29 cellular contexts compared by ENCODE assay signal in genomic region chr4:773214-773613, GRCh38. TPM values are rescaled to one million over a fixed set of nuclear protein-coding genes. Genes with fewer than 3 reads are reported as not detected.
A peak's percentile ranks its signal among the peaks of the same experiment; 100 is the strongest.
DNase-seq lines count a peak whose midpoint lies in the region; ATAC-seq and TF ChIP-seq lines count a peak whose summit lies in the region.
"Had no signal": no experiment of that assay in that cellular context is flagged by ENCODE, and none has a peak within 500 bp of the region (broad histone marks: within the 10 kb centered on the region; RNA-seq: fewer than 3 reads in every experiment).

No MANE protein-coding gene starts in this region.

- no peaks in the 10 kb centered on the region for H3K27me3 ChIP-seq in gastroesophageal sphincter
- no peaks in the 10 kb centered on the region for H3K27me3 ChIP-seq in left lung
- no peaks in the 10 kb centered on the region for H3K27me3 ChIP-seq in tibial nerve
- H3K27me3 ChIP-seq in body of pancreas = no peaks in the 10 kb centered on the region
- H3K27me3 ChIP-seq: foreskin keratinocyte, neutrophil, SJSA1 had no signal

- H3K4me3 Mint-ChIP-seq in stimulated activated naive CD8-positive, alpha-beta T cell treated with anti-CD3 and anti-CD28 coated beads, Interleukin-15, amount 100 ng/mL, for 72 hours = no peak overlapping the region
- H3K4me3 Mint-ChIP-seq: activated CD4-positive, alpha-beta T cell treated with anti-CD3 and anti-CD28 coated beads, Interleukin-2, amount 10 ng/mL, durations not matched to agents 24 days and 14 days; activated CD8-positive, alpha-beta memory T cell treated with anti-CD3 and anti-CD28 coated beads, Interleukin-2, amount 10 ng/mL, durations not matched to agents 7 days and 5 days; activated naive CD4-positive, alpha-beta T cell treated with anti-CD3 and anti-CD28 coated beads, Interleukin-2, amount 50 U/mL, for 24 hours; activated T-helper 1 cell treated with anti-CD3 and anti-CD28 coated beads, Interleukin-12 subunit alpha, Interleukin-12 subunit beta, Interleukin-2, Interleukin-4 antibody, amounts not matched to agents 30 ng/mL and 10 ng/mL and 1 ng/mL, durations not matched to agents 14 hours and 24 hours and 36 hours had no signal

- intact Hi-C loops in left lung (cut with DNase I) (no loop called here), body of pancreas (cut with DNase I) (no loop called here)

- H3K9me3 ChIP-seq in gastroesophageal sphincter = no peaks in the 10 kb centered on the region
- no peaks in the 10 kb centered on the region for H3K9me3 ChIP-seq in left lung
- H3K9me3 ChIP-seq in tibial nerve = peaks cover 0 to 48% (median 2%) of the 10 kb centered on the region in 4 donors
- H3K9me3 ChIP-seq in body of pancreas = peaks cover 0 to 26% (median 0%) of the 10 kb centered on the region in 3 donors
- H3K9me3 ChIP-seq: neutrophil, SJSA1 had no signal

- TF ChIP-seq EP300 in gastroesophageal sphincter (IDR thresholded peaks at IDR 0.05) (no peak), tibial nerve (IDR thresholded peaks at IDR 0.05) (no peak)

- TF ChIP-seq POLR2A in gastroesophageal sphincter (IDR thresholded peaks at IDR 0.05) (no peak), tibial nerve (IDR thresholded peaks at IDR 0.05) (no peak), body of pancreas (IDR thresholded peaks at IDR 0.05) (no peak)

- H3K4me1 ChIP-seq in gastroesophageal sphincter (peaks cover 0 to 70% (median 18%) of the 10 kb centered on the region in 3 donors), left lung (peaks cover 0 to 37% of the 10 kb centered on the region in 2 donors), tibial nerve (peaks cover 0 to 60% (median 5%) of the 10 kb centered on the region in 4 donors), body of pancreas (peaks cover 26% of the 10 kb centered on the region)
- H3K4me1 ChIP-seq: foreskin keratinocyte, SJSA1 had no signal

- H3K36me3 ChIP-seq in gastroesophageal sphincter = peaks cover 0 to 78% of the 10 kb centered on the region in 2 donors
- peaks cover 0 to 96% of the 10 kb centered on the region in 2 donors for H3K36me3 ChIP-seq in left lung
- peaks cover 0 to 100% (median 0%) of the 10 kb centered on the region in 3 donors for H3K36me3 ChIP-seq in tibial nerve
- peaks cover 0 to 16% of the 10 kb centered on the region in 2 donors for H3K36me3 ChIP-seq in body of pancreas (replicated peaks in 1 of 2; ENCODE audit: insufficient read depth in 1 of 2, low read depth in 2 of 2)

- no peaks in the 10 kb centered on the region for H3K9me3 Mint-ChIP-seq in stimulated activated naive CD8-positive, alpha-beta T cell treated with anti-CD3 and anti-CD28 coated beads, Interleukin-15, amount 100 ng/mL, for 72 hours
- H3K9me3 Mint-ChIP-seq: activated CD4-positive, alpha-beta T cell treated with anti-CD3 and anti-CD28 coated beads, Interleukin-2, amount 10 ng/mL, durations not matched to agents 24 days and 14 days; activated naive CD4-positive, alpha-beta T cell treated with anti-CD3 and anti-CD28 coated beads, Interleukin-2, amount 50 U/mL, for 24 hours; activated T-helper 1 cell treated with anti-CD3 and anti-CD28 coated beads, Interleukin-12 subunit alpha, Interleukin-12 subunit beta, Interleukin-2, Interleukin-4 antibody, amounts not matched to agents 30 ng/mL and 10 ng/mL and 1 ng/mL, durations not matched to agents 14 hours and 24 hours and 36 hours had no signal

- no CpG with 5 or more reads among the region's 9 CpGs for WGBS in gastroesophageal sphincter (ENCODE audit: low coverage in 1 of 2), 2 donors
- WGBS in tibial nerve, 2 donors = 42 to 79% methylated on average over 4 to 9 of the region's 9 CpGs
- WGBS in body of pancreas, 2 donors = 38 to 46% methylated on average over 2 to 9 of the region's 9 CpGs

- H3K27ac Mint-ChIP-seq in stimulated activated naive CD8-positive, alpha-beta T cell treated with anti-CD3 and anti-CD28 coated beads, Interleukin-15, amount 100 ng/mL, for 72 hours = no peak overlapping the region
- H3K27ac Mint-ChIP-seq: activated CD4-positive, alpha-beta T cell treated with anti-CD3 and anti-CD28 coated beads, Interleukin-2, amount 10 ng/mL, durations not matched to agents 24 days and 14 days; activated CD8-positive, alpha-beta memory T cell treated with anti-CD3 and anti-CD28 coated beads, Interleukin-2, amount 10 ng/mL, durations not matched to agents 7 days and 5 days; activated naive CD4-positive, alpha-beta T cell treated with anti-CD3 and anti-CD28 coated beads, Interleukin-2, amount 50 U/mL, for 24 hours; activated T-helper 1 cell treated with anti-CD3 and anti-CD28 coated beads, Interleukin-12 subunit alpha, Interleukin-12 subunit beta, Interleukin-2, Interleukin-4 antibody, amounts not matched to agents 30 ng/mL and 10 ng/mL and 1 ng/mL, durations not matched to agents 14 hours and 24 hours and 36 hours had no signal

- peak; percentile 23 for ATAC-seq in stimulated activated naive CD8-positive, alpha-beta T cell treated with anti-CD3 and anti-CD28 coated beads, Interleukin-15, amount 100 ng/mL, for 72 hours
- no peak for ATAC-seq in stimulated activated naive CD8-positive, alpha-beta T cell treated with anti-CD3 and anti-CD28 coated beads, Interleukin-15, Interleukin-2, amounts not matched to agents 100 U/mL and 50 U/mL, for 24 hours
- ATAC-seq in gastroesophageal sphincter = no peak
- ATAC-seq in left lung = peak; percentile 14
- no peak for ATAC-seq in GM19324 (IDR thresholded peaks at IDR 0.05; ENCODE audit: low FRiP score, unreplicated experiment)
- no peak for ATAC-seq in body of pancreas
- ATAC-seq: activated CD8-positive, alpha-beta memory T cell treated with anti-CD3 and anti-CD28 coated beads, Interleukin-2, amount 10 ng/mL, durations not matched to agents 7 days and 5 days; foreskin keratinocyte; Panc1 had no signal

- TF ChIP-seq CTCF in gastroesophageal sphincter (IDR thresholded peaks at IDR 0.05) (no peak), left lung (IDR thresholded peaks at IDR 0.05) (no peak), tibial nerve (IDR thresholded peaks at IDR 0.05) (no peak), body of pancreas (IDR thresholded peaks at IDR 0.05) (no peak)

- H3K27ac ChIP-seq in gastroesophageal sphincter = peak overlapping the region in 3 of 4 donors; percentile 51 to 62 (median 61)
- no peak overlapping the region for H3K27ac ChIP-seq in left lung
- H3K27ac ChIP-seq in tibial nerve = peak overlapping the region; percentile 50 to 80 (median 54)
- H3K27ac ChIP-seq in body of pancreas = no peak overlapping the region
- H3K27ac ChIP-seq: foreskin keratinocyte, KMS-11, neutrophil, SJSA1, thoracic aorta had no signal

- H3K4me3 ChIP-seq in gastroesophageal sphincter = no peak overlapping the region
- no peak overlapping the region for H3K4me3 ChIP-seq in left lung
- no peak overlapping the region for H3K4me3 ChIP-seq in tibial nerve
- H3K4me3 ChIP-seq in body of pancreas = no peak overlapping the region
- H3K4me3 ChIP-seq: lung, SJSA1, skin epidermis, thoracic aorta had no signal

- peaks cover 51% of the 10 kb centered on the region for H3K4me1 Mint-ChIP-seq in stimulated activated naive CD8-positive, alpha-beta T cell treated with anti-CD3 and anti-CD28 coated beads, Interleukin-15, amount 100 ng/mL, for 72 hours

- no peaks in the 10 kb centered on the region for H3K27me3 Mint-ChIP-seq in stimulated activated naive CD8-positive, alpha-beta T cell treated with anti-CD3 and anti-CD28 coated beads, Interleukin-15, amount 100 ng/mL, for 72 hours
- H3K27me3 Mint-ChIP-seq: activated CD4-positive, alpha-beta T cell treated with anti-CD3 and anti-CD28 coated beads, Interleukin-2, amount 10 ng/mL, durations not matched to agents 24 days and 14 days; activated CD8-positive, alpha-beta memory T cell treated with anti-CD3 and anti-CD28 coated beads, Interleukin-2, amount 10 ng/mL, durations not matched to agents 7 days and 5 days; activated naive CD4-positive, alpha-beta T cell treated with anti-CD3 and anti-CD28 coated beads, Interleukin-2, amount 50 U/mL, for 24 hours; progenitor cell of endocrine pancreas had no signal

- DNase-seq in stimulated activated naive CD8-positive, alpha-beta T cell treated with anti-CD3 and anti-CD28 coated beads, Interleukin-15, amount 100 ng/mL, for 72 hours = no peak
- DNase-seq in stimulated activated naive CD8-positive, alpha-beta T cell treated with anti-CD3 and anti-CD28 coated beads, Interleukin-15, Interleukin-2, amounts not matched to agents 100 U/mL and 50 U/mL, for 24 hours = no peak
- DNase-seq in left lung (peak in 1 of 2 donors; percentile 64), tibial nerve (ENCODE audit: low spot score in 2 of 2) (no peak), body of pancreas (no peak)
- DNase-seq in activated naive CD4-positive, alpha-beta T cell (lab: John Stamatoyannopoulos, UW) = no peak
- DNase-seq: activated CD4-positive, alpha-beta T cell treated with anti-CD3 and anti-CD28 coated beads, Interleukin-2, amount 10 ng/mL, durations not matched to agents 24 days and 14 days; activated CD8-positive, alpha-beta memory T cell treated with anti-CD3 and anti-CD28 coated beads, Interleukin-2, amount 10 ng/mL, durations not matched to agents 7 days and 5 days; COR-L47; DMS79 treated with DMSO at 0.1 percent for 48 hours; effector CD4-positive, alpha-beta T cell; foreskin keratinocyte; NCI-H146; NCI-H524; NK-92 treated with Interleukin-12 subunit alpha and Interleukin-12 subunit beta, amount 100 ng/mL, for 24 hours; stimulated activated CD4-positive, alpha-beta T cell treated with anti-CD3 and anti-CD28 coated beads, Interleukin-1b, Interleukin-23, amount 100 ng/mL, for 48 hours had no signal

RNA-seq across cellular contexts. Expression of gene CPLX1, which starts 52.7 kb away (rescaled TPM):
- under 1 TPM in 3 of 4 donors, not detected in 1; 0.31 to 0.96 (median 0.54) TPM for total RNA-seq in gastroesophageal sphincter
- 1 to 10 TPM; 3.1 to 3.2 TPM for total RNA-seq in left lung
- 1 to 10 TPM in 3 of 4 donors, not detected in 1; 1.8 to 2.4 (median 2.4) TPM for total RNA-seq in tibial nerve
- total RNA-seq in body of pancreas = 1 to 10 TPM in 1 of 2 donors, under 1 TPM in 1; 0.52 to 2.0 TPM
- total RNA-seq: HT1080, SJSA1 had no signal

Comparison
In these comparisons a context has a peak if more than half of its experiments do, and no peak if none do; other contexts are left out.
1. ATAC-seq: peak in stimulated activated naive CD8-positive, alpha-beta T cell treated with anti-CD3 and anti-CD28 coated beads, Interleukin-15, amount 100 ng/mL, for 72 hours (single experiment) and left lung (single experiment); none in stimulated activated naive CD8-positive, alpha-beta T cell treated with anti-CD3 and anti-CD28 coated beads, Interleukin-15, Interleukin-2, amounts not matched to agents 100 U/mL and 50 U/mL, for 24 hours (single experiment), gastroesophageal sphincter (single experiment), GM19324 (single experiment) and body of pancreas (single experiment).
2. H3K27ac ChIP-seq: peak in gastroesophageal sphincter (3 of 4) and tibial nerve (4 of 4); none in left lung (0 of 2) and body of pancreas (0 of 4).